ENCODE assay signal across 26 cellular contexts in the genomic region with DNA sequence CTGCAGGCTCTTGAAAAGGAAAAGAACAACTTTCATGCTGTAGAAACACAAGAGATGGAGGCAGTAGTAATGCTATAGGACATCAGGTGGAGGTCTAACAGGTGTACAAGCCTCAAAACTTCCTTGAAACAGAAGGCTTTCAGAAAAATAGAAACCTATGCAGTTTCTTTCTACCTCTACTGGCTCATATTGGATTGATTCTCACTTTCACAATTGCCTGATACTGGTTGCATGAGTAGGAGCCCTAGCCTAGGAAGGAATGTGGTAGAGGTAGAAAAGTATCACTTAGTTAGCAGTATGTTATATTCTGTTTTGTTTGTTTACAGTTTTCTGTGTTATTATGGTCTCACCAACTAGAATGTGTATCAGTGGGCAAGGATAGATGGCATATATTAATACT.
"Had no signal": no experiment of that assay in that cellular context is flagged by ENCODE, and none has a peak within 500 bp of the region (broad histone marks: within the 10 kb centered on the region; RNA-seq: fewer than 3 reads in every experiment).

No MANE protein-coding gene starts in this region.

- H3K27ac Mint-ChIP-seq: activated B cell treated with CpG ODN at 0.5 μM for 24 hours; activated CD4-positive, alpha-beta T cell treated with anti-CD3 and anti-CD28 coated beads for 36 hours; activated naive CD4-positive, alpha-beta T cell treated with anti-CD3 and anti-CD28 coated beads, Interleukin-2, amount 50 U/mL, for 72 hours; activated T-cell treated with anti-CD3 and anti-CD28 coated beads, Interleukin-2, amount 50 U/mL, for 24 hours; activated T-helper 17 cell treated with anti-CD3 and anti-CD28 coated beads, Interleukin-2, amount 50 U/mL, for 72 hours; brain; dendritic cell treated with granulocyte-macrophage colony-stimulating factor and Interleukin-4, amounts not matched to agents 40 ng/mL and 50 ng/mL, for 4 days; nephron progenitor cell; stimulated activated memory B cell treated with anti-CD40 and anti-IgM and Interleukin-4, amounts not matched to agents 10 μg/mL and 1 μg/mL and 100 μg/mL, for 72 hours had no signal

- H3K4me1 Mint-ChIP-seq: activated B cell treated with CpG ODN at 0.5 μM for 24 hours; activated CD4-positive, alpha-beta T cell treated with anti-CD3 and anti-CD28 coated beads for 36 hours; activated T-helper 17 cell treated with anti-CD3 and anti-CD28 coated beads, Interleukin-2, amount 50 U/mL, for 72 hours; brain; nephron progenitor cell; stimulated activated memory B cell treated with anti-CD40 and anti-IgM and Interleukin-4, amounts not matched to agents 10 μg/mL and 1 μg/mL and 100 μg/mL, for 72 hours had no signal

- H3K36me3 ChIP-seq: lower lobe of right lung, pancreas, transverse colon, uterus had no signal

- DNase-seq: activated B cell treated with CpG ODN at 0.5 μM for 24 hours; activated CD4-positive, alpha-beta T cell treated with anti-CD3 and anti-CD28 coated beads for 36 hours; activated CD4-positive, alpha-beta T cell treated with anti-CD3 and anti-CD28 coated beads, Interleukin-2, amount 50 U/mL, for 4 hours; activated CD8-positive, alpha-beta memory T cell treated with anti-CD3 and anti-CD28 coated beads for 24 hours; activated CD8-positive, alpha-beta memory T cell treated with anti-CD3 and anti-CD28 coated beads, Interleukin-2, amount 50 U/mL, for 4 hours; activated T-cell treated with anti-CD3 and anti-CD28 coated beads, Interleukin-2, amount 50 U/mL, for 24 hours; aorta; effector CD8-positive, alpha-beta T cell; erythroblast; foreskin fibroblast; kidney; lower lobe of right lung; mesendoderm; mucosa of descending colon; nephron progenitor cell; pancreas; right cardiac atrium; stimulated activated CD4-positive, alpha-beta T cell treated with anti-CD3 and anti-CD28 coated beads, Interleukin-12 subunit alpha, Interleukin-12 subunit beta, amount 100 ng/mL, for 4 hours; transverse colon; uterus had no signal

- H3K27me3 Mint-ChIP-seq: activated B cell treated with CpG ODN at 0.5 μM for 24 hours; activated T-cell treated with anti-CD3 and anti-CD28 coated beads, Interleukin-2, amount 50 U/mL, for 24 hours; activated T-helper 17 cell treated with anti-CD3 and anti-CD28 coated beads, Interleukin-2, amount 50 U/mL, for 72 hours; dendritic cell treated with granulocyte-macrophage colony-stimulating factor and Interleukin-4, amounts not matched to agents 40 ng/mL and 50 ng/mL, for 4 days; stimulated activated memory B cell treated with anti-CD40 and anti-IgM and Interleukin-4, amounts not matched to agents 10 μg/mL and 1 μg/mL and 100 μg/mL, for 72 hours had no signal

- H3K4me3 Mint-ChIP-seq: activated B cell treated with CpG ODN at 0.5 μM for 24 hours; activated CD4-positive, alpha-beta T cell treated with anti-CD3 and anti-CD28 coated beads for 36 hours; activated T-cell treated with anti-CD3 and anti-CD28 coated beads, Interleukin-2, amount 50 U/mL, for 24 hours; activated T-helper 17 cell treated with anti-CD3 and anti-CD28 coated beads, Interleukin-2, amount 50 U/mL, for 72 hours; brain; dendritic cell treated with granulocyte-macrophage colony-stimulating factor and Interleukin-4, amounts not matched to agents 40 ng/mL and 50 ng/mL, for 4 days; nephron progenitor cell; stimulated activated memory B cell treated with anti-CD40 and anti-IgM and Interleukin-4, amounts not matched to agents 10 μg/mL and 1 μg/mL and 100 μg/mL, for 72 hours had no signal

- H3K27ac ChIP-seq: lower lobe of right lung, pancreas, transverse colon, uterus had no signal

- H3K4me3 ChIP-seq: lower lobe of right lung, mucosa of descending colon, pancreas, transverse colon, uterus had no signal

- H3K9me3 ChIP-seq: mucosa of descending colon, pancreas, transverse colon, uterus had no signal

- H3K4me1 ChIP-seq: lower lobe of right lung, transverse colon had no signal

- H3K27me3 ChIP-seq: pancreas, transverse colon, uterus had no signal

- ATAC-seq: activated CD4-positive, alpha-beta T cell treated with anti-CD3 and anti-CD28 coated beads for 36 hours; activated naive CD4-positive, alpha-beta T cell treated with anti-CD3 and anti-CD28 coated beads, Interleukin-2, amount 50 U/mL, for 72 hours; activated T-helper 17 cell treated with anti-CD3 and anti-CD28 coated beads, Interleukin-2, amount 50 U/mL, for 72 hours; left lobe of liver; lower lobe of right lung; mucosa of descending colon; pancreas; right cardiac atrium; stimulated activated memory B cell treated with anti-CD40 and anti-IgM and Interleukin-4, amounts not matched to agents 10 μg/mL and 1 μg/mL and 100 μg/mL, for 72 hours had no signal
